In genomic region chr11:72069787-72070251, GRCh38 we compare ENCODE assay signal across 8 cellular contexts. TPM values are rescaled to one million over a fixed set of nuclear protein-coding genes. Genes with fewer than 3 reads are reported as not detected.
DNase-seq lines count a peak whose midpoint lies in the region; ATAC-seq, FAIRE-seq and TF ChIP-seq lines count a peak whose summit lies in the region.

No MANE protein-coding gene starts in this region.

- H3K27me3 Mint-ChIP-seq in brain = no peaks in the 10 kb centered on the region

- DNase-seq in AG04449 (ENCODE audit: low read depth, low spot score) (no peak), NB4 (ENCODE audit: low read depth) (peak; percentile 84), kidney (peak; percentile 93), NCI-H345 (lab: John Stamatoyannopoulos, UW) (no peak), NCI-H2107 (lab: John Stamatoyannopoulos, UW) (no peak)
- DNase-seq in stimulated activated effector memory CD8-positive, alpha-beta T cell treated with anti-CD3 and anti-CD28 coated beads, Interleukin-12 subunit alpha, Interleukin-12 subunit beta, amount 100 ng/mL, for 72 hours (ENCODE audit: low spot score in 2 of 2) = no peak

- peak overlapping the region in 3 of 5 experiments; percentile 12 to 68 (median 68) for H3K4me3 Mint-ChIP-seq in brain
- H3K4me3 Mint-ChIP-seq in stimulated activated effector memory CD8-positive, alpha-beta T cell treated with anti-CD3 and anti-CD28 coated beads, Interleukin-12 subunit alpha, Interleukin-12 subunit beta, amount 100 ng/mL, for 72 hours = peak overlapping the region; percentile 13

- no peak for TF ChIP-seq POLR2A in NB4 (IDR thresholded peaks at IDR 0.05; ENCODE audit: extremely low read depth, insufficient read length)

- TF ChIP-seq CTCF in AG04449 (IDR thresholded peaks at IDR 0.05; ENCODE audit: insufficient read depth, low read length, missing control alignments) = no peak
- no peak for TF ChIP-seq CTCF in NB4 (IDR thresholded peaks at IDR 0.05; ENCODE audit: low read depth, low read length)
- TF ChIP-seq CTCF in brain (conservative IDR thresholded peaks at IDR 0.05) = no peak
- TF ChIP-seq CTCF in kidney (IDR thresholded peaks at IDR 0.05; ENCODE audit: borderline replicate concordance, extremely low read depth, insufficient read depth) = no peak

- CTCF ChIA-PET in AG04449 (lab: Yijun Ruan, JAX) = interaction anchor here (2.2 to 4.4 kb wide), 3 partner anchors 30 to 74 kb away, joined by 5 to 20 read pairs (median 8); no protein-coding TSS in a partner anchor

- H3K27ac ChIP-seq in kidney (ENCODE audit: low read depth in 2 of 2, low read length in 2 of 2) = peak overlapping the region; percentile 69 to 78

- ATAC-seq in GM18867 (IDR thresholded peaks at IDR 0.05; ENCODE audit: unreplicated experiment) = peak; percentile 74
- ATAC-seq in stimulated activated effector memory CD8-positive, alpha-beta T cell treated with anti-CD3 and anti-CD28 coated beads, Interleukin-12 subunit alpha, Interleukin-12 subunit beta, amount 100 ng/mL, for 72 hours = peak; percentile 74

- H3K27ac Mint-ChIP-seq in brain = peak overlapping the region; percentile 37 to 90 (median 85)
- H3K27ac Mint-ChIP-seq in stimulated activated effector memory CD8-positive, alpha-beta T cell treated with anti-CD3 and anti-CD28 coated beads, Interleukin-12 subunit alpha, Interleukin-12 subunit beta, amount 100 ng/mL, for 72 hours = peak overlapping the region; percentile 86

- FAIRE-seq in kidney (lab: Jason Lieb, UNC) = no peak

- H3K36me3 ChIP-seq in kidney (ENCODE audit: control insufficient read depth in 1 of 2, insufficient read depth in 2 of 2, low read length in 2 of 2) = no peaks in the 10 kb centered on the region

- peaks cover 20 to 33% of the 10 kb centered on the region in 2 donors for H3K4me1 ChIP-seq in kidney (ENCODE audit: control insufficient read depth in 1 of 2, insufficient read depth in 1 of 2, low read depth in 1 of 2, low read length in 2 of 2)

- peak overlapping the region in 1 of 2 donors; percentile 36 for H3K9ac ChIP-seq in kidney (ENCODE audit: low read length in 2 of 2)

- peak overlapping the region; percentile 21 for H3K4me3 ChIP-seq in AG04449 (ENCODE audit: low read depth, low read length)
- peak overlapping the region; percentile 16 for H3K4me3 ChIP-seq in NB4 (ENCODE audit: low read depth, low read length)
- H3K4me3 ChIP-seq in kidney (ENCODE audit: low read length in 2 of 2) = peak overlapping the region in 1 of 2 donors; percentile 18

- H3K9me3 Mint-ChIP-seq in brain = no peaks in the 10 kb centered on the region
- H3K9me3 Mint-ChIP-seq in stimulated activated effector memory CD8-positive, alpha-beta T cell treated with anti-CD3 and anti-CD28 coated beads, Interleukin-12 subunit alpha, Interleukin-12 subunit beta, amount 100 ng/mL, for 72 hours = no peaks in the 10 kb centered on the region

- no peaks in the 10 kb centered on the region for H3K9me3 ChIP-seq in kidney (ENCODE audit: control insufficient read depth in 1 of 2, low read length in 2 of 2)

- H3K36me3 Mint-ChIP-seq in brain = peaks cover 5% of the 10 kb centered on the region
- H3K36me3 Mint-ChIP-seq in stimulated activated effector memory CD8-positive, alpha-beta T cell treated with anti-CD3 and anti-CD28 coated beads, Interleukin-12 subunit alpha, Interleukin-12 subunit beta, amount 100 ng/mL, for 72 hours = peaks cover 38% of the 10 kb centered on the region

- POLR2A ChIA-PET in AG04449 (lab: Yijun Ruan, JAX) = interaction anchor here (1.6 kb wide), 1 partner anchor 29 kb away, joined by 3 read pairs; no protein-coding TSS in a partner anchor

- intact Hi-C loops in kidney (cut with DNase I) = no loop called here

- peaks cover 73% of the 10 kb centered on the region for H3K4me1 Mint-ChIP-seq in brain
- H3K4me1 Mint-ChIP-seq in stimulated activated effector memory CD8-positive, alpha-beta T cell treated with anti-CD3 and anti-CD28 coated beads, Interleukin-12 subunit alpha, Interleukin-12 subunit beta, amount 100 ng/mL, for 72 hours = peaks cover 47% of the 10 kb centered on the region

RNA-seq across cellular contexts. Expression of gene NUMA1, which starts 10.5 kb away (rescaled TPM):
- polyA plus RNA-seq in brain (ENCODE audit: insufficient read depth, low read depth, low replicate concordance) = 419 TPM
- total RNA-seq in kidney = 198 TPM
- polyA plus RNA-seq in kidney (ENCODE audit: insufficient read depth, low read depth, low replicate concordance) = 85.3 TPM

RNA-seq across cellular contexts. Expression of gene LRRC51, which starts 10.8 kb away (rescaled TPM):
- 40.8 TPM for polyA plus RNA-seq in brain (ENCODE audit: insufficient read depth, low read depth, low replicate concordance)
- 23.3 TPM for total RNA-seq in kidney
- polyA plus RNA-seq in kidney (ENCODE audit: insufficient read depth, low read depth, low replicate concordance) = 28.9 TPM

RNA-seq across cellular contexts. Expression of gene LAMTOR1, which starts 33.3 kb away (rescaled TPM):
- polyA plus RNA-seq in brain (ENCODE audit: insufficient read depth, low read depth, low replicate concordance) = 180 TPM
- 111 TPM for total RNA-seq in kidney
- 189 TPM for polyA plus RNA-seq in kidney (ENCODE audit: insufficient read depth, low read depth, low replicate concordance)

RNA-seq across cellular contexts. Expression of gene TOMT, which starts 35.9 kb away (rescaled TPM):
- polyA plus RNA-seq in brain (ENCODE audit: insufficient read depth, low read depth, low replicate concordance) (not detected), kidney (ENCODE audit: insufficient read depth, low read depth, low replicate concordance) (not detected)
- total RNA-seq in kidney = not detected

RNA-seq across cellular contexts. Expression of gene ANAPC15, which starts 42.7 kb away (rescaled TPM):
- polyA plus RNA-seq in brain (ENCODE audit: insufficient read depth, low read depth, low replicate concordance) (105 TPM), kidney (ENCODE audit: insufficient read depth, low read depth, low replicate concordance) (79.8 TPM)
- 30.0 TPM for total RNA-seq in kidney

Comparison
In these comparisons a context has a peak if more than half of its experiments do, and no peak if none do; other contexts are left out.
1. DNase-seq: peak in NB4 (single experiment) and kidney (single experiment); none in AG04449 (single experiment), stimulated activated effector memory CD8-positive, alpha-beta T cell treated with anti-CD3 and anti-CD28 coated beads, Interleukin-12 subunit alpha, Interleukin-12 subunit beta, amount 100 ng/mL, for 72 hours (0 of 2), NCI-H345 (single experiment) and NCI-H2107 (single experiment).